In the genomic region with DNA sequence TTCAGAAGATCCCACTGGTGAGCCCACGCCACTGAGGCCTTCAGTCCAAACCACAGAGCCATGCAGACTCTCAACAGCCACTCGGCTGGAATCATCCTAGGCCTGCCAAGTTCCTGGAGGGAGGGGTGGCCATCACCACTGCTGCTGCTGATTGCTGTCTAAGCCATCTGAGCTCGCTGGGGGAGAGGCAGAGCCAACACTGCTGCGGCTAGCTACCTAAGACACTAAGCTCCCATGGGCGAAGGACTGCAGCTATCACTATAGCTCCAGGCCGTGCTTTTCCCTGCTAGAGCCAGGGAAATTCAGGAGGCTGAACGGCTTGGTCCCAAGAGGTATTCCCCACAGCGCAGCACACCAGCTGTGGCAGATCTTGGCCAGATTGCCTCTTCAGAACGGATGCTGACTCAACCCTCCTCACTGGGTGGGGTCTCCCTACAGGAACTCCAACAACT, we compare ENCODE assay signal across 15 cellular contexts.
DNase-seq lines count a peak whose midpoint lies in the region; ATAC-seq, FAIRE-seq and TF ChIP-seq lines count a peak whose summit lies in the region.
"Had no signal": no experiment of that assay in that cellular context is flagged by ENCODE, and none has a peak within 500 bp of the region (broad histone marks: within the 10 kb centered on the region; RNA-seq: fewer than 3 reads in every experiment).

No MANE protein-coding gene starts in this region.

- H3K27ac ChIP-seq in keratinocyte (ENCODE audit: control insufficient read depth, insufficient read depth, low read length) = no peak overlapping the region
- H3K27ac ChIP-seq: gastrocnemius medialis, neural progenitor cell had no signal

- peaks cover 23 to 41% of the 10 kb centered on the region in 2 donors for H3K36me3 Mint-ChIP-seq in activated T-cell treated with anti-CD3 and anti-CD28 coated beads, Interleukin-2, amount 50 U/mL, for 72 hours (ENCODE audit: insufficient read depth in 2 of 2)

- ATAC-seq in activated T-cell treated with anti-CD3 and anti-CD28 coated beads, Interleukin-2, amount 50 U/mL, for 72 hours (replicated peaks in 1 of 2) = no peak
- ATAC-seq: gastrocnemius medialis, left lobe of liver had no signal

- H3K27me3 Mint-ChIP-seq in activated T-cell treated with anti-CD3 and anti-CD28 coated beads, Interleukin-2, amount 50 U/mL, for 72 hours (ENCODE audit: low read depth) = no peaks in the 10 kb centered on the region

- no peak overlapping the region for H3K27ac Mint-ChIP-seq in activated T-cell treated with anti-CD3 and anti-CD28 coated beads, Interleukin-2, amount 50 U/mL, for 72 hours

- peaks cover 11% of the 10 kb centered on the region for H3K4me1 ChIP-seq in keratinocyte (ENCODE audit: control insufficient read depth, extremely low read depth, insufficient read depth, low read length)
- H3K4me1 ChIP-seq: gastrocnemius medialis, neural progenitor cell had no signal

- peaks cover 17 to 21% of the 10 kb centered on the region in 2 donors for H3K9me3 Mint-ChIP-seq in activated T-cell treated with anti-CD3 and anti-CD28 coated beads, Interleukin-2, amount 50 U/mL, for 72 hours

- no peaks in the 10 kb centered on the region for H3K79me2 ChIP-seq in keratinocyte (ENCODE audit: control insufficient read depth, insufficient read depth, low read length)

- H3K36me3 ChIP-seq in MG63 (peaks cover 4% of the 10 kb centered on the region; the same call in 1 of the 2 replicates), keratinocyte (ENCODE audit: control insufficient read depth in 2 of 2, extremely low read depth in 1 of 2, insufficient read depth in 2 of 2, low read length in 2 of 2) (no peaks in the 10 kb centered on the region)
- H3K36me3 ChIP-seq: gastrocnemius medialis had no signal

- peaks cover 15% of the 10 kb centered on the region for H3K9me3 ChIP-seq in MG63
- no peaks in the 10 kb centered on the region for H3K9me3 ChIP-seq in keratinocyte (ENCODE audit: control insufficient read depth, low read depth, low read length)

- no peak for TF ChIP-seq CTCF in AG10803 (conservative IDR thresholded peaks at IDR 0.05; ENCODE audit: low read length)
- TF ChIP-seq CTCF in keratinocyte (optimal IDR thresholded peaks at IDR 0.05 in 1 of 3, IDR thresholded peaks at IDR 0.05 in 1 of 3, conservative IDR thresholded peaks at IDR 0.05 in 1 of 3; ENCODE audit: extremely low read depth in 1 of 3, insufficient read depth in 2 of 3, low read length in 3 of 3) = no peak

- no peaks in the 10 kb centered on the region for H3K9me1 ChIP-seq in keratinocyte (ENCODE audit: control insufficient read depth, extremely low read depth, insufficient read depth, low read length)

- FAIRE-seq in keratinocyte (lab: Jason Lieb, UNC) = peak; percentile 17

- H2AFZ ChIP-seq in keratinocyte (ENCODE audit: control insufficient read depth, low read length) = peak overlapping the region; percentile 6
- H2AFZ ChIP-seq: neural progenitor cell had no signal

- H4K20me1 ChIP-seq in keratinocyte (ENCODE audit: control insufficient read depth, extremely low read depth, insufficient read depth, low read length) = no peaks in the 10 kb centered on the region

- no peak overlapping the region for H3K4me3 ChIP-seq in AG10803 (ENCODE audit: low read length)
- H3K4me3 ChIP-seq in MG63 = no peak overlapping the region
- no peak overlapping the region for H3K4me3 ChIP-seq in keratinocyte (ENCODE audit: control insufficient read depth in 2 of 3, extremely low read depth in 1 of 3, insufficient read depth in 2 of 3, low read depth in 1 of 3, low read length in 3 of 3)
- H3K4me3 ChIP-seq: gastrocnemius medialis, neural progenitor cell had no signal

- no peak overlapping the region for H3K9ac ChIP-seq in keratinocyte (ENCODE audit: control insufficient read depth, extremely low read depth, insufficient read depth, low read length)
- H3K9ac ChIP-seq: neural progenitor cell had no signal

- H3K4me2 ChIP-seq in keratinocyte (ENCODE audit: control insufficient read depth, extremely low read depth, insufficient read depth, low read depth, low read length) = peak overlapping the region; percentile 51
- H3K4me2 ChIP-seq: neural progenitor cell had no signal

- H3K4me1 Mint-ChIP-seq in activated T-cell treated with anti-CD3 and anti-CD28 coated beads, Interleukin-2, amount 50 U/mL, for 72 hours (ENCODE audit: low read depth) = no peaks in the 10 kb centered on the region
- H3K4me1 Mint-ChIP-seq: neural progenitor cell had no signal

- DNase-seq in AG10803 (ENCODE audit: low read depth) (peak; percentile 31), MG63 (peak; percentile 90), dermis blood vessel endothelial cell (peak; percentile 58), keratinocyte (ENCODE audit: low read depth, low spot score) (no peak), HUDEP-2 (lab: John Stamatoyannopoulos, UW; ENCODE audit: unreplicated experiment in 76 of 76) (no peak), 8988T (no peak)
- no peak for DNase-seq in stimulated activated CD8-positive, alpha-beta memory T cell treated with anti-CD3 and anti-CD28 coated beads, Interleukin-4, amount 100 ng/mL, for 48 hours
- DNase-seq in activated T-cell treated with anti-CD3 and anti-CD28 coated beads, Interleukin-2, amount 50 U/mL, for 72 hours = no peak
- DNase-seq: AML-193, DMS79 treated with DMSO at 0.1 percent for 48 hours, gastrocnemius medialis, KG1, NCI-H2081 treated with DMSO at 0.1 percent for 48 hours had no signal

- H3K27me3 ChIP-seq in MG63 (no peaks in the 10 kb centered on the region), keratinocyte (ENCODE audit: control insufficient read depth, extremely low read depth, insufficient read depth, low read length) (no peaks in the 10 kb centered on the region)
- H3K27me3 ChIP-seq: gastrocnemius medialis, neural progenitor cell had no signal

- dilution Hi-C loops in keratinocyte (cut with MboI; ENCODE audit: extremely low pct_ligation_motif_present, low sequenced_read_pairs) = no loop called here

- H3K4me3 Mint-ChIP-seq in activated T-cell treated with anti-CD3 and anti-CD28 coated beads, Interleukin-2, amount 50 U/mL, for 72 hours = no peak overlapping the region
- H3K4me3 Mint-ChIP-seq: neural progenitor cell had no signal

Comparison
In these comparisons a context has a peak if more than half of its experiments do, and no peak if none do; other contexts are left out.
1. DNase-seq: peak in AG10803 (single experiment), MG63 (single experiment) and dermis blood vessel endothelial cell (single experiment); none in keratinocyte (single experiment), stimulated activated CD8-positive, alpha-beta memory T cell treated with anti-CD3 and anti-CD28 coated beads, Interleukin-4, amount 100 ng/mL, for 48 hours (single experiment), HUDEP-2 (0 of 76), 8988T (single experiment) and activated T-cell treated with anti-CD3 and anti-CD28 coated beads, Interleukin-2, amount 50 U/mL, for 72 hours (0 of 2).